Comparison of ENCODE assay signal across 1 cellular context in genomic region chr6:135053433-135053832, GRCh38.
TF ChIP-seq lines count a peak whose summit lies in the region.

No MANE protein-coding gene starts in this region.

TF ChIP-seq in HepG2, 621 proteins besides CTCF, POLR2A, EP300 and RAD21 (continued from another document):
- TF ChIP-seq ZSCAN21 (CRISPR knock-in tag; IDR thresholded peaks at IDR 0.05; ENCODE audit: borderline replicate concordance) (no peak), ATF1 (CRISPR knock-in tag; IDR thresholded peaks at IDR 0.05) (0 out of 2 replicates have a peak, but pooled peaks have one; percentile 7), ZNF317 (CRISPR knock-in tag; IDR thresholded peaks at IDR 0.05) (no peak), ZFX (CRISPR knock-in tag; IDR thresholded peaks at IDR 0.05; ENCODE audit: low read depth) (no peak), IKZF1 (IDR thresholded peaks at IDR 0.05) (no peak), ZNF234 (CRISPR knock-in tag; conservative IDR thresholded peaks at IDR 0.05) (no peak)
